Comparison of ENCODE assay signal across 8 cellular contexts in the genomic region with DNA sequence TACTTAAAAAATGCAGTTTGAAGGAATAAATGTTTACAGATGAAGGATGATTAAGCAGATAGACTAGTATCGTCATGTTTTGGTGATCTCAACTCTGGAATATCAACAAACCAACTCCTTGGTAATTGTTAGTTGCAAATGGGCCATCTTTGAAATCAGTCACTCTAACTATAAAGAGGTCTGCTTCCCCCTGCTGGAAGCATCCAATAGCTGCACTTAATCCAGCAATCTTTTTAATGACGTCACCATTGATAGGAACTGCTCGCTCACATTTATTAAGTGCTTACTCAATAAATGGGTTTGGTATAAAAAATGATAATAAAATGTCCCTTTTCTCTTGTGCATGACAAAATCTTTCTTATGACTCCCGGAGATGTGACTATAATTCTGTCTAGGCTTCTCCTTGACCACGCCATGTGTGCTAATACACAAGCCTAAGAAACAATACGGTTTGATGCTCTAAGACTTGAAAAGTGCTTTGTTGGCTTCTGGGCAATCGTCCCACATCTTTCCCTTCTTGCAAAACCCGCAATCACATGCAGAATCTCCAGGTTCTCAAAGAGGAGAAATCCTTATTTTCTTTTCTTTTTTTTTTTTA.
DNase-seq lines count a peak whose midpoint lies in the region; ATAC-seq and TF ChIP-seq lines count a peak whose summit lies in the region.

No MANE protein-coding gene starts in this region.

- no peak overlapping the region for H3K4me3 ChIP-seq in kidney epithelial cell (ENCODE audit: low read depth, low read length)

- ATAC-seq in GM19023 (IDR thresholded peaks at IDR 0.05; ENCODE audit: unreplicated experiment) (peak; percentile 83), HG03103 (IDR thresholded peaks at IDR 0.05; ENCODE audit: low read depth, unreplicated experiment) (peak; percentile 87), GM21825 (IDR thresholded peaks at IDR 0.05; ENCODE audit: unreplicated experiment) (no peak)

- peak; percentile 69 for TF ChIP-seq CTCF in kidney epithelial cell (IDR thresholded peaks at IDR 0.05; ENCODE audit: insufficient read depth, low read length, poor library complexity, severe bottlenecking)

- no peaks in the 10 kb centered on the region for H3K27me3 ChIP-seq in kidney epithelial cell (ENCODE audit: control insufficient read depth, insufficient read depth, low read length)

- peak; percentile 65 for DNase-seq in D341Med (ENCODE audit: low spot score)
- DNase-seq in NCI-H2171 treated with DMSO at 0.1 percent for 48 hours (lab: John Stamatoyannopoulos, UW) = peak; percentile 60
- peak; percentile 79 for DNase-seq in amniotic stem cell (lab: John Stamatoyannopoulos, UW)
- DNase-seq in kidney epithelial cell (ENCODE audit: low read depth) = peak; percentile 21
- no peak for DNase-seq in activated naive CD4-positive, alpha-beta T cell treated with Interleukin-2 at 50 U/mL for 16 hours

- no peaks in the 10 kb centered on the region for H3K36me3 ChIP-seq in kidney epithelial cell (ENCODE audit: control insufficient read depth, insufficient read depth, low read length)
